2 cellular contexts compared by ENCODE assay signal in the genomic region with DNA sequence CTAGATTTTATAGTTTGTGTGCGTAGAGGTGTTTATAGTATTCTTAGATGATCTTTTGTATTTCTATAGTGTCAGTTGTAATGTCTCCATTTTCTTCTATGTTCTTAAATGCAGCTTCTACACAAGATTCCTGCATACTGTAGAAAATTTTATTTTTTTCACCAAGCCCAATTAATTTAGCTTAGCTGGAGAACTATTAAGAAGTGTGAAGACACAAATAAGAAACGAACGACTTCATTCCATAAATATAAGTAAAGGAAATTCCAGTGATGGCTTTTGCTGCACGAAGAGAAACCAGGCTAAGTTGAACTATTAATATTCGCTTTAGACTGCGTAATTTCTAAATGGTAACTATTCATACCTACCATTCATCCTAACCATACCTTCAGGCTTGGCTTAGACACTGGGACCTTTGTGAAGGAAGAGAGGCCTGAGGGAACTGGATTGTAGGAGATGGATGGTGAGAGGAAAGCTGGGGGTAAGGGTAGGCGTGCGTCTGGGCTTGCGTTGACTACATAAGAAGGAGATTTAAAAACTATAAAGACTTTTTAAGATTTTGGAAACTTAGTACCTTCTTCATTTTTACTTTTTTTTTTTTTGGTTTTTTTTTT.
TF ChIP-seq lines count a peak whose summit lies in the region.

No MANE protein-coding gene starts in this region.

TF ChIP-seq in K562, 482 proteins besides CTCF, POLR2A, EP300 and RAD21:
- TF ChIP-seq HCFC1 (IDR thresholded peaks at IDR 0.05; ENCODE audit: low read depth, low read length) (no peak), GATAD2A (IDR thresholded peaks at IDR 0.05) (no peak), SUPT5H (IDR thresholded peaks at IDR 0.05) (no peak), RBM15 (IDR thresholded peaks at IDR 0.05; ENCODE audit: insufficient read depth, low read length) (no peak), SNRNP70 (optimal IDR thresholded peaks at IDR 0.05; ENCODE audit: low read depth, low read length) (no peak), PTBP1 (IDR thresholded peaks at IDR 0.05; ENCODE audit: low read depth, low read length) (no peak), CBX2 (IDR thresholded peaks at IDR 0.05; ENCODE audit: insufficient read depth, low read length, poor library complexity, severe bottlenecking) (peak; percentile 44), CBX8 (IDR thresholded peaks at IDR 0.05; ENCODE audit: borderline replicate concordance, extremely low read depth, low read depth, low read length, poor library complexity, severe bottlenecking) (peak; percentile 70)
- TF ChIP-seq, protein P1, sequence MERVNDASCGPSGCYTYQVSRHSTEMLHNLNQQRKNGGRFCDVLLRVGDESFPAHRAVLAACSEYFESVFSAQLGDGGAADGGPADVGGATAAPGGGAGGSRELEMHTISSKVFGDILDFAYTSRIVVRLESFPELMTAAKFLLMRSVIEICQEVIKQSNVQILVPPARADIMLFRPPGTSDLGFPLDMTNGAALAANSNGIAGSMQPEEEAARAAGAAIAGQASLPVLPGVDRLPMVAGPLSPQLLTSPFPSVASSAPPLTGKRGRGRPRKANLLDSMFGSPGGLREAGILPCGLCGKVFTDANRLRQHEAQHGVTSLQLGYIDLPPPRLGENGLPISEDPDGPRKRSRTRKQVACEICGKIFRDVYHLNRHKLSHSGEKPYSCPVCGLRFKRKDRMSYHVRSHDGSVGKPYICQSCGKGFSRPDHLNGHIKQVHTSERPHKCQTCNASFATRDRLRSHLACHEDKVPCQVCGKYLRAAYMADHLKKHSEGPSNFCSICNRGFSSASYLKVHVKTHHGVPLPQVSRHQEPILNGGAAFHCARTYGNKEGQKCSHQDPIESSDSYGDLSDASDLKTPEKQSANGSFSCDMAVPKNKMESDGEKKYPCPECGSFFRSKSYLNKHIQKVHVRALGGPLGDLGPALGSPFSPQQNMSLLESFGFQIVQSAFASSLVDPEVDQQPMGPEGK (CRISPR knock-in tag; IDR thresholded peaks at IDR 0.05; ENCODE audit: borderline replicate concordance), result no peak
- TF ChIP-seq, protein P2, sequence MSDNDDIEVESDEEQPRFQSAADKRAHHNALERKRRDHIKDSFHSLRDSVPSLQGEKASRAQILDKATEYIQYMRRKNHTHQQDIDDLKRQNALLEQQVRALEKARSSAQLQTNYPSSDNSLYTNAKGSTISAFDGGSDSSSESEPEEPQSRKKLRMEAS (CRISPR knock-in tag; IDR thresholded peaks at IDR 0.05), result no peak

TF ChIP-seq in GM23338, 12 proteins besides CTCF, POLR2A, EP300 and RAD21:
- TF ChIP-seq ETS1 (IDR thresholded peaks at IDR 0.05) (no peak), POLR2AphosphoS5 (IDR thresholded peaks at IDR 0.05; ENCODE audit: low read depth) (no peak), CREB1 (CRISPR knock-in tag; IDR thresholded peaks at IDR 0.05; ENCODE audit: low read depth) (no peak), STAT1 (IDR thresholded peaks at IDR 0.05; ENCODE audit: unreplicated experiment) (no peak), NANOG (IDR thresholded peaks at IDR 0.05; ENCODE audit: borderline replicate concordance) (no peak), ZNF114 (CRISPR knock-in tag; IDR thresholded peaks at IDR 0.05) (no peak), REST (IDR thresholded peaks at IDR 0.05; ENCODE audit: unreplicated experiment) (no peak), ZNF331 (CRISPR knock-in tag; IDR thresholded peaks at IDR 0.05; ENCODE audit: low read depth) (no peak), EZH2 (IDR thresholded peaks at IDR 0.05; ENCODE audit: low read depth, unreplicated experiment) (no peak), EZH2phosphoT487 (IDR thresholded peaks at IDR 0.05; ENCODE audit: unreplicated experiment) (no peak), JUNB (IDR thresholded peaks at IDR 0.05; ENCODE audit: unreplicated experiment) (no peak)
- TF ChIP-seq, protein P3, sequence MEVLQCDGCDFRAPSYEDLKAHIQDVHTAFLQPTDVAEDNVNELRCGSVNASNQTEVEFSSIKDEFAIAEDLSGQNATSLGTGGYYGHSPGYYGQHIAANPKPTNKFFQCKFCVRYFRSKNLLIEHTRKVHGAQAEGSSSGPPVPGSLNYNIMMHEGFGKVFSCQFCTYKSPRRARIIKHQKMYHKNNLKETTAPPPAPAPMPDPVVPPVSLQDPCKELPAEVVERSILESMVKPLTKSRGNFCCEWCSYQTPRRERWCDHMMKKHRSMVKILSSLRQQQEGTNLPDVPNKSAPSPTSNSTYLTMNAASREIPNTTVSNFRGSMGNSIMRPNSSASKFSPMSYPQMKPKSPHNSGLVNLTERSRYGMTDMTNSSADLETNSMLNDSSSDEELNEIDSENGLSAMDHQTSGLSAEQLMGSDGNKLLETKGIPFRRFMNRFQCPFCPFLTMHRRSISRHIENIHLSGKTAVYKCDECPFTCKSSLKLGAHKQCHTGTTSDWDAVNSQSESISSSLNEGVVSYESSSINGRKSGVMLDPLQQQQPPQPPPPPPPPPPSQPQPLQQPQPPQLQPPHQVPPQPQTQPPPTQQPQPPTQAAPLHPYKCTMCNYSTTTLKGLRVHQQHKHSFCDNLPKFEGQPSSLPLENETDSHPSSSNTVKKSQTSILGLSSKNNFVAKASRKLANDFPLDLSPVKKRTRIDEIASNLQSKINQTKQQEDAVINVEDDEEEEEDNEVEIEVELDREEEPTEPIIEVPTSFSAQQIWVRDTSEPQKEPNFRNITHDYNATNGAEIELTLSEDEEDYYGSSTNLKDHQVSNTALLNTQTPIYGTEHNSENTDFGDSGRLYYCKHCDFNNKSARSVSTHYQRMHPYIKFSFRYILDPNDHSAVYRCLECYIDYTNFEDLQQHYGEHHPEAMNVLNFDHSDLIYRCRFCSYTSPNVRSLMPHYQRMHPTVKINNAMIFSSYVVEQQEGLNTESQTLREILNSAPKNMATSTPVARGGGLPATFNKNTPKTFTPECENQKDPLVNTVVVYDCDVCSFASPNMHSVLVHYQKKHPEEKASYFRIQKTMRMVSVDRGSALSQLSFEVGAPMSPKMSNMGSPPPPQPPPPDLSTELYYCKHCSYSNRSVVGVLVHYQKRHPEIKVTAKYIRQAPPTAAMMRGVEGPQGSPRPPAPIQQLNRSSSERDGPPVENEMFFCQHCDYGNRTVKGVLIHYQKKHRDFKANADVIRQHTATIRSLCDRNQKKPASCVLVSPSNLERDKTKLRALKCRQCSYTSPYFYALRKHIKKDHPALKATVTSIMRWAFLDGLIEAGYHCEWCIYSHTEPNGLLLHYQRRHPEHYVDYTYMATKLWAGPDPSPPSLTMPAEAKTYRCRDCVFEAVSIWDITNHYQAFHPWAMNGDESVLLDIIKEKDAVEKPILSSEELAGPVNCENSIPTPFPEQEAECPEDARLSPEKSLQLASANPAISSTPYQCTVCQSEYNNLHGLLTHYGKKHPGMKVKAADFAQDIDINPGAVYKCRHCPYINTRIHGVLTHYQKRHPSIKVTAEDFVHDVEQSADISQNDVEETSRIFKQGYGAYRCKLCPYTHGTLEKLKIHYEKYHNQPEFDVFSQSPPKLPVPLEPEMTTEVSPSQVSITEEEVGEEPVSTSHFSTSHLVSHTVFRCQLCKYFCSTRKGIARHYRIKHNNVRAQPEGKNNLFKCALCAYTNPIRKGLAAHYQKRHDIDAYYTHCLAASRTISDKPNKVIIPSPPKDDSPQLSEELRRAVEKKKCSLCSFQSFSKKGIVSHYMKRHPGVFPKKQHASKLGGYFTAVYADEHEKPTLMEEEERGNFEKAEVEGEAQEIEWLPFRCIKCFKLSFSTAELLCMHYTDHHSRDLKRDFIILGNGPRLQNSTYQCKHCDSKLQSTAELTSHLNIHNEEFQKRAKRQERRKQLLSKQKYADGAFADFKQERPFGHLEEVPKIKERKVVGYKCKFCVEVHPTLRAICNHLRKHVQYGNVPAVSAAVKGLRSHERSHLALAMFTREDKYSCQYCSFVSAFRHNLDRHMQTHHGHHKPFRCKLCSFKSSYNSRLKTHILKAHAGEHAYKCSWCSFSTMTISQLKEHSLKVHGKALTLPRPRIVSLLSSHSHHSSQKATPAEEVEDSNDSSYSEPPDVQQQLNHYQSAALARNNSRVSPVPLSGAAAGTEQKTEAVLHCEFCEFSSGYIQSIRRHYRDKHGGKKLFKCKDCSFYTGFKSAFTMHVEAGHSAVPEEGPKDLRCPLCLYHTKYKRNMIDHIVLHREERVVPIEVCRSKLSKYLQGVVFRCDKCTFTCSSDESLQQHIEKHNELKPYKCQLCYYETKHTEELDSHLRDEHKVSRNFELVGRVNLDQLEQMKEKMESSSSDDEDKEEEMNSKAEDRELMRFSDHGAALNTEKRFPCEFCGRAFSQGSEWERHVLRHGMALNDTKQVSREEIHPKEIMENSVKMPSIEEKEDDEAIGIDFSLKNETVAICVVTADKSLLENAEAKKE (CRISPR knock-in tag; IDR thresholded peaks at IDR 0.05), result no peak
